Comparison of ENCODE assay signal across 10 cellular contexts in genomic region chr1:110616587-110616986, GRCh38. TPM values are rescaled to one million over a fixed set of nuclear protein-coding genes. Genes with fewer than 3 reads are reported as not detected.
A peak's percentile ranks its signal among the peaks of the same experiment; 100 is the strongest.
DNase-seq lines count a peak whose midpoint lies in the region; ATAC-seq and TF ChIP-seq lines count a peak whose summit lies in the region.
"Had no signal": no experiment of that assay in that cellular context is flagged by ENCODE, and none has a peak within 500 bp of the region (broad histone marks: within the 10 kb centered on the region; RNA-seq: fewer than 3 reads in every experiment).

No MANE protein-coding gene starts in this region.

- H3K36me3 Mint-ChIP-seq in activated T-cell treated with anti-CD3 and anti-CD28 coated beads, Interleukin-2, amount 50 U/mL, for 4 hours (ENCODE audit: insufficient read depth): peaks cover 3% of the 10 kb centered on the region
- H3K36me3 Mint-ChIP-seq: activated naive CD4-positive, alpha-beta T cell treated with anti-CD3 and anti-CD28 coated beads, Interleukin-2, amount 50 U/mL, for 72 hours had no signal

- H2AFZ ChIP-seq in mammary epithelial cell (ENCODE audit: low read depth, low read length): no peak overlapping the region

- no peaks in the 10 kb centered on the region for H3K79me2 ChIP-seq in mammary epithelial cell (ENCODE audit: insufficient read depth, low read length)

- H3K27me3 Mint-ChIP-seq in activated T-cell treated with anti-CD3 and anti-CD28 coated beads, Interleukin-2, amount 50 U/mL, for 4 hours (ENCODE audit: low read depth): no peaks in the 10 kb centered on the region

- WGBS in mammary epithelial cell (ENCODE audit: low coverage, missing lambda C conversion rate): 0% methylated on average over 3 of the region's 3 CpGs

- intact Hi-C loops in mammary epithelial cell (cut with micrococcal nuclease): loop anchor here (5.0 kb wide), 2 partner anchors 376 to 409 kb away; no protein-coding TSS in a partner anchor

- H3K4me1 Mint-ChIP-seq in activated T-cell treated with anti-CD3 and anti-CD28 coated beads, Interleukin-2, amount 50 U/mL, for 4 hours (ENCODE audit: low read depth): peaks cover 38% of the 10 kb centered on the region

- no peaks in the 10 kb centered on the region for H3K36me3 ChIP-seq in BE2C
- no peaks in the 10 kb centered on the region for H3K36me3 ChIP-seq in mammary epithelial cell (ENCODE audit: insufficient read depth, low read length)
- H3K36me3 ChIP-seq: thyroid gland had no signal

- no peak overlapping the region for H3K4me3 Mint-ChIP-seq in activated T-cell treated with anti-CD3 and anti-CD28 coated beads, Interleukin-2, amount 50 U/mL, for 4 hours

- H4K20me1 ChIP-seq in mammary epithelial cell (ENCODE audit: insufficient read depth, low read length): no peaks in the 10 kb centered on the region

- ATAC-seq in activated T-cell treated with anti-CD3 and anti-CD28 coated beads, Interleukin-2, amount 50 U/mL, for 4 hours: no peak
- no peak for ATAC-seq in HG03520 (IDR thresholded peaks at IDR 0.05; ENCODE audit: unreplicated experiment)
- no peak for ATAC-seq in HG02610 (IDR thresholded peaks at IDR 0.05; ENCODE audit: unreplicated experiment)
- ATAC-seq: activated naive CD4-positive, alpha-beta T cell treated with anti-CD3 and anti-CD28 coated beads, Interleukin-2, amount 50 U/mL, for 72 hours had no signal

- H3K9me3 ChIP-seq in BE2C: no peaks in the 10 kb centered on the region
- H3K9me3 ChIP-seq in mammary epithelial cell (replicated peaks; ENCODE audit: insufficient read depth, low read length): no peaks in the 10 kb centered on the region
- H3K9me3 ChIP-seq: thyroid gland had no signal

- peaks cover 4% of the 10 kb centered on the region for H3K9me3 Mint-ChIP-seq in activated T-cell treated with anti-CD3 and anti-CD28 coated beads, Interleukin-2, amount 50 U/mL, for 4 hours
- H3K9me3 Mint-ChIP-seq: activated naive CD4-positive, alpha-beta T cell treated with anti-CD3 and anti-CD28 coated beads, Interleukin-2, amount 50 U/mL, for 72 hours had no signal

- peak; percentile 53 for DNase-seq in BE2C
- DNase-seq in GF-D8 (lab: John Stamatoyannopoulos, UW): peak; percentile 15
- peak; percentile 86 for DNase-seq in NCI-H345 treated with DMSO at 0.1 percent for 48 hours (lab: John Stamatoyannopoulos, UW; ENCODE audit: unreplicated experiment)
- DNase-seq in mammary epithelial cell: peak; percentile 32
- no peak for DNase-seq in activated T-cell treated with anti-CD3 and anti-CD28 coated beads, Interleukin-2, amount 50 U/mL, for 4 hours
- DNase-seq in GM03348 (ENCODE audit: low spot score): no peak

- CTCF ChIA-PET in mammary epithelial cell (lab: Charles Lee; ENCODE audit: low non-redundant PET): interaction anchor here (0.5 kb wide), 1 partner anchor 93 kb away, joined by 3 read pairs; no protein-coding TSS in a partner anchor

- H3K27me3 ChIP-seq in BE2C (peaks cover 24% of the 10 kb centered on the region), mammary epithelial cell (ENCODE audit: insufficient read depth, low read length) (peaks cover 3% of the 10 kb centered on the region)
- H3K27me3 ChIP-seq: thyroid gland had no signal

- H3K9ac ChIP-seq in mammary epithelial cell (ENCODE audit: insufficient read depth, low read length): no peak overlapping the region

- no peak overlapping the region for H3K4me2 ChIP-seq in mammary epithelial cell (ENCODE audit: insufficient read depth, low read depth, low read length)

- no TSS peak for BruUV-seq in mammary epithelial cell (replicated peaks; lab: Mats Ljungman, UMichigan)

- dilution Hi-C loops in mammary epithelial cell (cut with HindIII; ENCODE audit: low sequenced_read_pairs): loop anchor here (5.0 kb wide), 1 partner anchor 156 kb away; no protein-coding TSS in a partner anchor

- no peaks in the 10 kb centered on the region for H3K4me1 ChIP-seq in BE2C
- H3K4me1 ChIP-seq in mammary epithelial cell (ENCODE audit: insufficient read depth, low read length): peaks cover 4% of the 10 kb centered on the region

- H3K27ac ChIP-seq in mammary epithelial cell (ENCODE audit: insufficient read depth, low read depth, low read length): no peak overlapping the region
- H3K27ac ChIP-seq: thyroid gland had no signal

- in situ Hi-C loops in mammary epithelial cell (cut with MboI; ENCODE audit: low sequenced_read_pairs in 2 of 2): loop anchor here in 1 of 2 donors (5.0 kb wide), 1 partner anchor 166 kb away; no protein-coding TSS in a partner anchor

- H3K4me3 ChIP-seq in BE2C (ENCODE audit: low read depth, low read length) (no peak overlapping the region), mammary epithelial cell (replicated peaks in 1 of 3; ENCODE audit: insufficient read depth in 1 of 3, low read depth in 2 of 3, low read length in 3 of 3) (no peak overlapping the region)
- H3K4me3 ChIP-seq: thyroid gland had no signal

- no peak for TF ChIP-seq CTCF in BE2C (IDR thresholded peaks at IDR 0.05; ENCODE audit: low read depth, low read length)
- TF ChIP-seq CTCF in mammary epithelial cell (conservative IDR thresholded peaks at IDR 0.05 in 1 of 2, IDR thresholded peaks at IDR 0.05 in 1 of 2; ENCODE audit: extremely low read depth in 1 of 2, insufficient read depth in 1 of 2, low read depth in 1 of 2, low read length in 2 of 2): no peak

RNA-seq across cellular contexts. Expression of gene KCNA2, which starts 10.4 kb away (rescaled TPM):
- polyA plus RNA-seq in BE2C (2012; ENCODE audit: insufficient read depth, insufficient read length, low read depth): 0.15 TPM
- total RNA-seq in mammary epithelial cell: under 1 TPM in 1 of 2 donors, not detected in 1; 0.17 TPM
- not detected for polyA plus RNA-seq in mammary epithelial cell
- polyA minus RNA-seq in mammary epithelial cell: not detected
- under 1 TPM; 0.19 to 0.25 (median 0.24) TPM for total RNA-seq in activated T-cell treated with anti-CD3 and anti-CD28 coated beads, Interleukin-2, amount 50 U/mL, for 4 hours

RNA-seq across cellular contexts. Expression of gene KCNA3, which starts 58.2 kb away (rescaled TPM):
- polyA plus RNA-seq in BE2C (2012; ENCODE audit: insufficient read depth, insufficient read length, low read depth): 25.2 TPM
- not detected for total RNA-seq in mammary epithelial cell
- polyA plus RNA-seq in mammary epithelial cell: not detected
- not detected for polyA minus RNA-seq in mammary epithelial cell
- 10 to 100 TPM; 23.8 to 32.3 (median 27.4) TPM for total RNA-seq in activated T-cell treated with anti-CD3 and anti-CD28 coated beads, Interleukin-2, amount 50 U/mL, for 4 hours

Comparison
In these comparisons a context has a peak if more than half of its experiments do, and no peak if none do; other contexts are left out.
1. DNase-seq: peak in BE2C (single experiment), GF-D8 (single experiment), NCI-H345 treated with DMSO at 0.1 percent for 48 hours (single experiment) and mammary epithelial cell (single experiment); none in activated T-cell treated with anti-CD3 and anti-CD28 coated beads, Interleukin-2, amount 50 U/mL, for 4 hours (single experiment) and GM03348 (single experiment).
2. RNA of gene KCNA3, which starts 58.2 kb away (total RNA-seq): 23.8 to 32.3 TPM in activated T-cell treated with anti-CD3 and anti-CD28 coated beads, Interleukin-2, amount 50 U/mL, for 4 hours; not detected in mammary epithelial cell; every median in the first group is over 10 times any median in the second.